ENCODE assay signal across 33 cellular contexts in genomic region chr12:84627582-84627981, GRCh38.
"Had no signal": no experiment of that assay in that cellular context is flagged by ENCODE, and none has a peak within 500 bp of the region (broad histone marks: within the 10 kb centered on the region; RNA-seq: fewer than 3 reads in every experiment).

No MANE protein-coding gene starts in this region.

- H3K36me3 Mint-ChIP-seq: activated CD4-positive, alpha-beta memory T cell treated with anti-CD3 and anti-CD28 coated beads for 36 hours; activated CD8-positive, alpha-beta memory T cell treated with anti-CD3 and anti-CD28 coated beads, Interleukin-2, amount 10 ng/mL, durations not matched to agents 7 days and 5 days; activated naive CD4-positive, alpha-beta T cell treated with anti-CD3 and anti-CD28 coated beads, Interleukin-2, amount 50 U/mL, for 72 hours; activated naive CD8-positive, alpha-beta T cell treated with anti-CD3 and anti-CD28 coated beads, Interleukin-2, amount 10 ng/mL, durations not matched to agents 7 days and 5 days; brain had no signal

- H3K9me3 Mint-ChIP-seq: activated CD4-positive, alpha-beta memory T cell treated with anti-CD3 and anti-CD28 coated beads for 36 hours; activated CD4-positive, alpha-beta T cell treated with anti-CD3 and anti-CD28 coated beads, Interleukin-2, amount 10 ng/mL, durations not matched to agents 24 days and 14 days; activated naive CD8-positive, alpha-beta T cell treated with anti-CD3 and anti-CD28 coated beads, Interleukin-2, amount 10 ng/mL, durations not matched to agents 7 days and 5 days; activated T-helper 1 cell treated with anti-CD3 and anti-CD28 coated beads, Interleukin-12 subunit alpha, Interleukin-12 subunit beta, Interleukin-2, Interleukin-4 antibody, amounts not matched to agents 30 ng/mL and 10 ng/mL and 1 ng/mL, durations not matched to agents 14 hours and 24 hours and 36 hours; activated T-helper 2 cell treated with anti-CD3 and anti-CD28 coated beads, Interferon-gamma antibody, Interleukin-2, Interleukin-4, amounts not matched to agents 10 μg/mL and 5 μg/mL and 100 μg/mL, durations not matched to agents 14 hours and 24 hours and 36 hours; dendritic cell treated with granulocyte-macrophage colony-stimulating factor and Interleukin-4, amounts not matched to agents 40 ng/mL and 50 ng/mL, for 4 days; endodermal cell; T-helper 2 cell treated with Interferon-gamma antibody and Interleukin-4, amounts not matched to agents 5 μg/mL and 100 μg/mL, for 36 hours had no signal

- H3K4me3 ChIP-seq: ascending aorta, breast epithelium, coronary artery, dorsolateral prefrontal cortex had no signal

- H3K36me3 ChIP-seq: ascending aorta, breast epithelium, WERI-Rb-1 had no signal

- H3K4me3 Mint-ChIP-seq: activated CD4-positive, alpha-beta memory T cell treated with anti-CD3 and anti-CD28 coated beads for 36 hours; activated CD4-positive, alpha-beta T cell treated with anti-CD3 and anti-CD28 coated beads for 36 hours; activated CD4-positive, alpha-beta T cell treated with anti-CD3 and anti-CD28 coated beads, Interleukin-2, amount 10 ng/mL, durations not matched to agents 24 days and 14 days; activated CD8-positive, alpha-beta memory T cell treated with anti-CD3 and anti-CD28 coated beads, Interleukin-2, amount 10 ng/mL, durations not matched to agents 7 days and 5 days; activated CD8-positive, alpha-beta T cell treated with anti-CD3 and anti-CD28 coated beads, Interleukin-2, amount 10 ng/mL, durations not matched to agents 7 days and 5 days; activated naive CD4-positive, alpha-beta T cell treated with anti-CD3 and anti-CD28 coated beads for 36 hours; activated naive CD8-positive, alpha-beta T cell treated with anti-CD3 and anti-CD28 coated beads, Interleukin-2, amount 10 ng/mL, durations not matched to agents 7 days and 5 days; activated T-helper 1 cell treated with anti-CD3 and anti-CD28 coated beads, Interleukin-12 subunit alpha, Interleukin-12 subunit beta, Interleukin-2, Interleukin-4 antibody, amounts not matched to agents 30 ng/mL and 10 ng/mL and 1 ng/mL, durations not matched to agents 14 hours and 24 hours and 36 hours; brain; central memory CD8-positive, alpha-beta T cell; dendritic cell treated with granulocyte-macrophage colony-stimulating factor and Interleukin-4, amounts not matched to agents 40 ng/mL and 50 ng/mL, for 4 days; endodermal cell; T-helper 17 cell; T-helper 2 cell treated with Interferon-gamma antibody and Interleukin-4, amounts not matched to agents 5 μg/mL and 100 μg/mL, for 36 hours had no signal

- H3K27ac Mint-ChIP-seq: activated CD4-positive, alpha-beta memory T cell treated with anti-CD3 and anti-CD28 coated beads for 36 hours; activated CD4-positive, alpha-beta T cell treated with anti-CD3 and anti-CD28 coated beads for 36 hours; activated CD4-positive, alpha-beta T cell treated with anti-CD3 and anti-CD28 coated beads, Interleukin-2, amount 10 ng/mL, durations not matched to agents 24 days and 14 days; activated CD8-positive, alpha-beta memory T cell treated with anti-CD3 and anti-CD28 coated beads, Interleukin-2, amount 10 ng/mL, durations not matched to agents 7 days and 5 days; activated CD8-positive, alpha-beta T cell treated with anti-CD3 and anti-CD28 coated beads, Interleukin-2, amount 10 ng/mL, durations not matched to agents 7 days and 5 days; activated naive CD4-positive, alpha-beta T cell treated with anti-CD3 and anti-CD28 coated beads for 36 hours; activated naive CD4-positive, alpha-beta T cell treated with anti-CD3 and anti-CD28 coated beads, Interleukin-2, amount 50 U/mL, for 72 hours; activated naive CD8-positive, alpha-beta T cell treated with anti-CD3 and anti-CD28 coated beads, Interleukin-2, amount 10 ng/mL, durations not matched to agents 7 days and 5 days; activated T-helper 1 cell treated with anti-CD3 and anti-CD28 coated beads, Interleukin-12 subunit alpha, Interleukin-12 subunit beta, Interleukin-2, Interleukin-4 antibody, amounts not matched to agents 30 ng/mL and 10 ng/mL and 1 ng/mL, durations not matched to agents 14 hours and 24 hours and 36 hours; activated T-helper 2 cell treated with anti-CD3 and anti-CD28 coated beads, Interferon-gamma antibody, Interleukin-2, Interleukin-4, amounts not matched to agents 10 μg/mL and 5 μg/mL and 100 μg/mL, durations not matched to agents 14 hours and 24 hours and 36 hours; brain; dendritic cell treated with granulocyte-macrophage colony-stimulating factor and Interleukin-4, amounts not matched to agents 40 ng/mL and 50 ng/mL, for 4 days; endodermal cell; T-helper 17 cell; T-helper 2 cell treated with Interferon-gamma antibody and Interleukin-4, amounts not matched to agents 5 μg/mL and 100 μg/mL, for 36 hours had no signal

- H3K27me3 Mint-ChIP-seq: activated CD4-positive, alpha-beta memory T cell treated with anti-CD3 and anti-CD28 coated beads for 36 hours; activated CD4-positive, alpha-beta T cell treated with anti-CD3 and anti-CD28 coated beads for 36 hours; activated CD4-positive, alpha-beta T cell treated with anti-CD3 and anti-CD28 coated beads, Interleukin-2, amount 10 ng/mL, durations not matched to agents 24 days and 14 days; activated CD8-positive, alpha-beta memory T cell treated with anti-CD3 and anti-CD28 coated beads, Interleukin-2, amount 10 ng/mL, durations not matched to agents 7 days and 5 days; activated naive CD8-positive, alpha-beta T cell treated with anti-CD3 and anti-CD28 coated beads, Interleukin-2, amount 10 ng/mL, durations not matched to agents 7 days and 5 days; central memory CD8-positive, alpha-beta T cell; dendritic cell treated with granulocyte-macrophage colony-stimulating factor and Interleukin-4, amounts not matched to agents 40 ng/mL and 50 ng/mL, for 4 days; T-helper 17 cell had no signal

- DNase-seq: activated CD4-positive, alpha-beta memory T cell treated with anti-CD3 and anti-CD28 coated beads for 36 hours; activated CD4-positive, alpha-beta T cell treated with anti-CD3 and anti-CD28 coated beads for 36 hours; activated CD4-positive, alpha-beta T cell treated with anti-CD3 and anti-CD28 coated beads, Interleukin-2, amount 10 ng/mL, durations not matched to agents 24 days and 14 days; activated CD4-positive, CD25-positive, alpha-beta regulatory T cell; activated CD4-positive, CD25-positive, alpha-beta regulatory T cell treated with anti-CD3 and anti-CD28 coated beads, Interleukin-2, amount 50 U/mL, for 72 hours; activated CD8-positive, alpha-beta memory T cell treated with anti-CD3 and anti-CD28 coated beads, Interleukin-2, amount 10 ng/mL, durations not matched to agents 7 days and 5 days; activated CD8-positive, alpha-beta memory T cell treated with anti-CD3 and anti-CD28 coated beads, Interleukin-2, amount 50 U/mL, for 4 hours; activated CD8-positive, alpha-beta T cell treated with anti-CD3 and anti-CD28 coated beads, Interleukin-2, amount 10 ng/mL, durations not matched to agents 7 days and 5 days; activated effector memory CD4-positive, alpha-beta T cell treated with anti-CD3 and anti-CD28 coated beads, Interleukin-2, amount 50 U/mL, for 16 hours; activated naive CD4-positive, alpha-beta T cell treated with anti-CD3 and anti-CD28 coated beads for 36 hours; activated naive CD8-positive, alpha-beta T cell treated with anti-CD3 and anti-CD28 coated beads, Interleukin-2, amount 10 ng/mL, durations not matched to agents 7 days and 5 days; activated T-cell treated with anti-CD3 and anti-CD28 coated beads, Interleukin-2, amount 50 U/mL, for 1 hour; activated T-cell treated with anti-CD3 and anti-CD28 coated beads, Interleukin-2, amount 50 U/mL, for 48 hours; dorsolateral prefrontal cortex; effector memory CD4-positive, alpha-beta T cell; endodermal cell; foreskin fibroblast; head of caudate nucleus; T-helper 1 cell; T-helper 17 cell; T1000; WERI-Rb-1 had no signal

- H3K4me1 Mint-ChIP-seq: activated CD4-positive, alpha-beta T cell treated with anti-CD3 and anti-CD28 coated beads for 36 hours; activated CD4-positive, alpha-beta T cell treated with anti-CD3 and anti-CD28 coated beads, Interleukin-2, amount 10 ng/mL, durations not matched to agents 24 days and 14 days; activated CD8-positive, alpha-beta memory T cell treated with anti-CD3 and anti-CD28 coated beads, Interleukin-2, amount 10 ng/mL, durations not matched to agents 7 days and 5 days; activated naive CD8-positive, alpha-beta T cell treated with anti-CD3 and anti-CD28 coated beads, Interleukin-2, amount 10 ng/mL, durations not matched to agents 7 days and 5 days; central memory CD8-positive, alpha-beta T cell; T-helper 17 cell had no signal

- H3K27ac ChIP-seq: ascending aorta, breast epithelium, coronary artery, dorsolateral prefrontal cortex, WERI-Rb-1 had no signal

- H3K4me1 ChIP-seq: ascending aorta, breast epithelium had no signal

- H3K27me3 ChIP-seq: ascending aorta, breast epithelium, dorsolateral prefrontal cortex had no signal

- ATAC-seq: activated CD4-positive, alpha-beta T cell treated with anti-CD3 and anti-CD28 coated beads for 36 hours; activated CD8-positive, alpha-beta memory T cell treated with anti-CD3 and anti-CD28 coated beads, Interleukin-2, amount 10 ng/mL, durations not matched to agents 7 days and 5 days; activated CD8-positive, alpha-beta T cell treated with anti-CD3 and anti-CD28 coated beads, Interleukin-2, amount 10 ng/mL, durations not matched to agents 7 days and 5 days; activated naive CD4-positive, alpha-beta T cell treated with anti-CD3 and anti-CD28 coated beads, Interleukin-2, amount 50 U/mL, for 72 hours; esophagus mucosa; T-helper 17 cell had no signal

- H3K9me3 ChIP-seq: ascending aorta, breast epithelium had no signal
